Comparison of ENCODE assay signal across 9 cellular contexts in genomic region chr6:107658920-107659879, GRCh38.
DNase-seq lines count a peak whose midpoint lies in the region; ATAC-seq and TF ChIP-seq lines count a peak whose summit lies in the region.
"Had no signal": no experiment of that assay in that cellular context is flagged by ENCODE, and none has a peak within 500 bp of the region (broad histone marks: within the 10 kb centered on the region; RNA-seq: fewer than 3 reads in every experiment).

No MANE protein-coding gene starts in this region.

- WGBS in neuronal stem cell (ENCODE audit: extremely low coverage in 2 of 2, insufficient read length in 2 of 2, insufficient replicate concordance in 1 of 2), 2 donors, result no CpG with 5 or more reads among the region's 18 CpGs

- H2AFZ ChIP-seq in neuronal stem cell (ENCODE audit: low read length), result no peak overlapping the region

- H2AK5ac ChIP-seq in neuronal stem cell (ENCODE audit: low read depth, low read length), result no peak overlapping the region

- no peak for TF ChIP-seq CTCF in GM12864 (IDR thresholded peaks at IDR 0.05; ENCODE audit: low read depth, low read length, missing control alignments)

- H3K4me3 Mint-ChIP-seq in naive thymus-derived CD4-positive, alpha-beta T cell, result peak overlapping the region in 2 of 10 donors; percentile 64 to 81

- H3K9me3 Mint-ChIP-seq in naive thymus-derived CD4-positive, alpha-beta T cell, result no peaks in the 10 kb centered on the region
- no peaks in the 10 kb centered on the region for H3K9me3 Mint-ChIP-seq in activated naive CD4-positive, alpha-beta T cell treated with anti-CD3 and anti-CD28 coated beads, Interleukin-2, amount 50 U/mL, for 72 hours
- H3K9me3 Mint-ChIP-seq: activated T-cell treated with anti-CD3 and anti-CD28 coated beads, Interleukin-2, amount 50 U/mL, for 4 hours had no signal

- H3K4me2 ChIP-seq in neuronal stem cell (ENCODE audit: insufficient read depth, low read length, poor library complexity, severe bottlenecking), result no peak overlapping the region

- no peak overlapping the region for H4K8ac ChIP-seq in neuronal stem cell (ENCODE audit: low read depth, low read length)

- H3K23ac ChIP-seq in neuronal stem cell (ENCODE audit: low read depth, low read length, poor library complexity), result no peak overlapping the region

- intact Hi-C loops in naive thymus-derived CD4-positive, alpha-beta T cell (cut with micrococcal nuclease), result loop anchor here (5.0 to 10.0 kb wide), 2 partner anchors 164 to 167 kb away; partner anchors contain the start of gene SOBP (in 2 of the 2)

- no peak overlapping the region for H3K4ac ChIP-seq in neuronal stem cell (ENCODE audit: low read length)

- H2BK5ac ChIP-seq in neuronal stem cell (ENCODE audit: low read length), result no peak overlapping the region

- DNase-seq in GM12864 (ENCODE audit: low read depth) (peak; percentile 30), NCI-H1436 (lab: John Stamatoyannopoulos, UW) (peak; percentile 8), SJSA1 (ENCODE audit: low read depth in 1 of 2, low spot score in 2 of 2) (no peak), hepatic stellate cell (ENCODE audit: low spot score) (no peak), neuronal stem cell (ENCODE audit: low spot score) (no peak)
- no peak for DNase-seq in naive thymus-derived CD4-positive, alpha-beta T cell
- no peak for DNase-seq in activated naive CD4-positive, alpha-beta T cell treated with anti-CD3 and anti-CD28 coated beads, Interleukin-2, amount 50 U/mL, for 72 hours (ENCODE audit: low spot score in 2 of 2)
- DNase-seq: activated T-cell treated with anti-CD3 and anti-CD28 coated beads, Interleukin-2, amount 50 U/mL, for 4 hours had no signal

- H3K4me1 ChIP-seq in SJSA1 (replicated peaks), result peaks cover 36% of the 10 kb centered on the region
- peaks cover 21 to 26% of the 10 kb centered on the region in 2 donors for H3K4me1 ChIP-seq in naive thymus-derived CD4-positive, alpha-beta T cell (ENCODE audit: control insufficient read depth in 2 of 2, insufficient read depth in 2 of 2, low read length in 2 of 2)
- peaks cover 13 to 16% of the 10 kb centered on the region in 2 donors for H3K4me1 ChIP-seq in neuronal stem cell (ENCODE audit: control insufficient read depth in 2 of 2, insufficient read depth in 1 of 2, low read depth in 1 of 2, low read length in 2 of 2)

- no peak overlapping the region for H3K14ac ChIP-seq in neuronal stem cell (ENCODE audit: low read length)

- no peaks in the 10 kb centered on the region for H3K9me3 ChIP-seq in SJSA1 (replicated peaks)
- H3K9me3 ChIP-seq in naive thymus-derived CD4-positive, alpha-beta T cell (ENCODE audit: control insufficient read depth in 2 of 3, low read length in 3 of 3), result no peaks in the 10 kb centered on the region
- H3K9me3 ChIP-seq in neuronal stem cell (replicated peaks in 1 of 2; ENCODE audit: control insufficient read depth in 2 of 2, insufficient read depth in 1 of 2, low read depth in 1 of 2, low read length in 2 of 2), result no peaks in the 10 kb centered on the region

- no peak overlapping the region for H2BK15ac ChIP-seq in neuronal stem cell (ENCODE audit: low read length)

- peaks cover 0 to 13% (median 5%) of the 10 kb centered on the region in 5 donors for H3K27me3 Mint-ChIP-seq in naive thymus-derived CD4-positive, alpha-beta T cell

- no peak overlapping the region for H3K18ac ChIP-seq in neuronal stem cell (ENCODE audit: low read length)

- no peaks in the 10 kb centered on the region for H3K79me1 ChIP-seq in neuronal stem cell (ENCODE audit: low read depth, low read length)

- H3K36me3 ChIP-seq in SJSA1 (no peaks in the 10 kb centered on the region), neuronal stem cell (replicated peaks in 1 of 2; ENCODE audit: control insufficient read depth in 2 of 2, insufficient read depth in 2 of 2, low read length in 2 of 2) (peaks cover 0 to 47% of the 10 kb centered on the region in 2 donors)
- no peaks in the 10 kb centered on the region for H3K36me3 ChIP-seq in naive thymus-derived CD4-positive, alpha-beta T cell (ENCODE audit: control insufficient read depth in 2 of 3, insufficient read depth in 3 of 3, low read length in 3 of 3)

- H3K36me3 Mint-ChIP-seq in naive thymus-derived CD4-positive, alpha-beta T cell, result peaks cover 0 to 4% (median 0%) of the 10 kb centered on the region in 5 donors
- H3K36me3 Mint-ChIP-seq in activated naive CD4-positive, alpha-beta T cell treated with anti-CD3 and anti-CD28 coated beads, Interleukin-2, amount 50 U/mL, for 72 hours, result no peaks in the 10 kb centered on the region

- peaks cover 25 to 44% (median 33%) of the 10 kb centered on the region in 7 donors for H3K4me1 Mint-ChIP-seq in naive thymus-derived CD4-positive, alpha-beta T cell

- H2BK12ac ChIP-seq in neuronal stem cell (ENCODE audit: low read length), result no peak overlapping the region

- H3K27ac ChIP-seq in SJSA1 (no peak overlapping the region), neuronal stem cell (replicated peaks; ENCODE audit: low read length) (no peak overlapping the region)
- H3K27ac ChIP-seq in naive thymus-derived CD4-positive, alpha-beta T cell (ENCODE audit: low read depth, low read length), result no peak overlapping the region

- H3K9ac ChIP-seq in neuronal stem cell (ENCODE audit: low read depth, low read length, poor library complexity), result no peak overlapping the region

- ATAC-seq in naive thymus-derived CD4-positive, alpha-beta T cell, result no peak
- ATAC-seq in activated naive CD4-positive, alpha-beta T cell treated with anti-CD3 and anti-CD28 coated beads, Interleukin-2, amount 50 U/mL, for 72 hours, result no peak
- no peak for ATAC-seq in GM21390 (IDR thresholded peaks at IDR 0.05; ENCODE audit: unreplicated experiment)
- ATAC-seq: activated T-cell treated with anti-CD3 and anti-CD28 coated beads, Interleukin-2, amount 50 U/mL, for 4 hours had no signal

- H4K91ac ChIP-seq in neuronal stem cell (ENCODE audit: low read depth, low read length, poor library complexity), result no peak overlapping the region

- H3K27me3 ChIP-seq in SJSA1 (replicated peaks) (no peaks in the 10 kb centered on the region), neuronal stem cell (ENCODE audit: control insufficient read depth in 3 of 3, insufficient read depth in 3 of 3, low read depth in 1 of 3, low read length in 3 of 3) (no peaks in the 10 kb centered on the region)
- H3K27me3 ChIP-seq in naive thymus-derived CD4-positive, alpha-beta T cell (ENCODE audit: control insufficient read depth in 2 of 2, insufficient read depth in 2 of 2, low read length in 2 of 2), result no peaks in the 10 kb centered on the region

- CTCF ChIA-PET in naive thymus-derived CD4-positive, alpha-beta T cell (lab: Charles Lee), result no interaction called here

- no peak overlapping the region for H2BK120ac ChIP-seq in neuronal stem cell (ENCODE audit: low read depth, low read length)

- POLR2A ChIA-PET in naive thymus-derived CD4-positive, alpha-beta T cell (lab: Charles Lee), result no interaction called here

- peak overlapping the region in 5 of 9 donors; percentile 17 to 89 (median 80) for H3K27ac Mint-ChIP-seq in naive thymus-derived CD4-positive, alpha-beta T cell
- H3K27ac Mint-ChIP-seq in activated naive CD4-positive, alpha-beta T cell treated with anti-CD3 and anti-CD28 coated beads, Interleukin-2, amount 50 U/mL, for 72 hours, result no peak overlapping the region

- H3K4me3 ChIP-seq in GM12864 (ENCODE audit: low read depth, low read length) (peak overlapping the region; percentile 32; the same call in 1 of the 2 replicates), SJSA1 (peak overlapping the region; percentile 27), neuronal stem cell (ENCODE audit: low read length in 2 of 2) (no peak overlapping the region)
- no peak overlapping the region for H3K4me3 ChIP-seq in naive thymus-derived CD4-positive, alpha-beta T cell (ENCODE audit: low read length)

Comparison
In these comparisons a context has a peak if more than half of its experiments do, and no peak if none do; other contexts are left out.
1. DNase-seq: peak in GM12864 (single experiment) and NCI-H1436 (single experiment); none in SJSA1 (0 of 2), naive thymus-derived CD4-positive, alpha-beta T cell (0 of 9), activated naive CD4-positive, alpha-beta T cell treated with anti-CD3 and anti-CD28 coated beads, Interleukin-2, amount 50 U/mL, for 72 hours (0 of 2), hepatic stellate cell (single experiment) and neuronal stem cell (single experiment).
2. H3K4me3 ChIP-seq: peak in GM12864 (single experiment) and SJSA1 (single experiment); none in naive thymus-derived CD4-positive, alpha-beta T cell (single experiment) and neuronal stem cell (0 of 2).
3. H3K27ac Mint-ChIP-seq: peak in naive thymus-derived CD4-positive, alpha-beta T cell (5 of 9); none in activated naive CD4-positive, alpha-beta T cell treated with anti-CD3 and anti-CD28 coated beads, Interleukin-2, amount 50 U/mL, for 72 hours (0 of 2).